ENCODE assay signal across 23 cellular contexts in the genomic region with DNA sequence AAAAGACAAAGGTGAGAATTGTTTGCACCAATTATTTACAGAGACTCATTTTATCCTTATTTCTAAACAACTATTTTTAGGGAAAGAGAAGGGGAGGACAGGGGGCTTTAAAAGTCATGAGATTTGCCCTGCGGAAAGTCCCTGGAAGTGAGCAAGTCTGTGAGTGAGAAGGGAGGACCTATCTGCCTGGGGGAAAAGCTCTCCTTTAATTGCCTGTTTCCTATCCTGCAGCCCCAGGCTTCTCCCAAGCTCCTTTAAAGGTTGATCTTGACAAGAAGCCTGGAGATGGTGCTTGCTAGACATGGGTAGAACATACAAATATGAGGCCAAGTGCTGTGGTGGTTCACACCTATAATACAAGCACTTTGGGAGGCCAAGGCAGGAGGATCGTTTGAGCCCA.
"Had no signal": no experiment of that assay in that cellular context is flagged by ENCODE, and none has a peak within 500 bp of the region (broad histone marks: within the 10 kb centered on the region; RNA-seq: fewer than 3 reads in every experiment).

No MANE protein-coding gene starts in this region.

- H3K27ac ChIP-seq: HL-60, RWPE1 had no signal

- FAIRE-seq: HTR-8/SVneo had no signal

- DNase-seq: KBM-7, MV-4-11, NCI-H1048, NCI-H1105, NCI-H1417, NCI-H146, NCI-H1694 treated with DMSO at 0.1 percent for 48 hours, NCI-H1930, NCI-H2081, NCI-H2107, NCI-H2227 treated with DMSO at 0.1 percent for 48 hours, NCI-H446, NCI-H510A, NCI-H524 treated with DMSO at 0.1 percent for 48 hours, NCI-H69, NCI-H774, SHP77, T-helper 1 cell had no signal

- H3K27me3 Mint-ChIP-seq: IgD-negative memory B cell had no signal

- ATAC-seq: SK-N-SH treated with all-trans-retinoic acid at 6 μM for 48 hours had no signal
